ENCODE assay signal across 8 cellular contexts in genomic region chr13:21668665-21669599, GRCh38. TPM values are rescaled to one million over a fixed set of nuclear protein-coding genes. Genes with fewer than 3 reads are reported as not detected.
DNase-seq lines count a peak whose midpoint lies in the region; ATAC-seq and TF ChIP-seq lines count a peak whose summit lies in the region.

No MANE protein-coding gene starts in this region.

- H3K4me2 ChIP-seq in OCI-LY3 (ENCODE audit: low read length) = peak overlapping the region; percentile 97

- no peaks in the 10 kb centered on the region for H3K36me3 Mint-ChIP-seq in brain

- no peak overlapping the region for H3K27ac ChIP-seq in OCI-LY3 (ENCODE audit: low read length)

- no peaks in the 10 kb centered on the region for H3K9me3 Mint-ChIP-seq in brain
- H3K9me3 Mint-ChIP-seq in stimulated activated naive CD8-positive, alpha-beta T cell treated with anti-CD3 and anti-CD28 coated beads, Interleukin-15, amount 100 ng/mL, for 72 hours = no peaks in the 10 kb centered on the region

- no peaks in the 10 kb centered on the region for H3K79me2 ChIP-seq in OCI-LY3 (ENCODE audit: low read length)

- ATAC-seq in GM19023 (IDR thresholded peaks at IDR 0.05; ENCODE audit: unreplicated experiment) (peak; percentile 6), HG02588 (IDR thresholded peaks at IDR 0.05; ENCODE audit: unreplicated experiment) (no peak), GM19467 (IDR thresholded peaks at IDR 0.05; ENCODE audit: unreplicated experiment) (no peak), HG03039 (IDR thresholded peaks at IDR 0.05; ENCODE audit: unreplicated experiment) (no peak)
- ATAC-seq in stimulated activated naive CD8-positive, alpha-beta T cell treated with anti-CD3 and anti-CD28 coated beads, Interleukin-15, amount 100 ng/mL, for 72 hours = peak; percentile 48

- no peak for TF ChIP-seq CTCF in OCI-LY3 (IDR thresholded peaks at IDR 0.05; ENCODE audit: low read depth, low read length)
- TF ChIP-seq CTCF in brain (conservative IDR thresholded peaks at IDR 0.05) = no peak

- peak overlapping the region; percentile 82 for H3K4me3 ChIP-seq in OCI-LY3 (ENCODE audit: low read length)

- H4K20me1 ChIP-seq in OCI-LY3 (ENCODE audit: insufficient read depth, low read length) = no peaks in the 10 kb centered on the region

- H3K27me3 Mint-ChIP-seq in brain = peaks cover 43% of the 10 kb centered on the region
- peaks cover 47% of the 10 kb centered on the region for H3K27me3 Mint-ChIP-seq in stimulated activated naive CD8-positive, alpha-beta T cell treated with anti-CD3 and anti-CD28 coated beads, Interleukin-15, amount 100 ng/mL, for 72 hours

- peaks cover 43% of the 10 kb centered on the region for H3K4me1 Mint-ChIP-seq in brain
- peaks cover 46% of the 10 kb centered on the region for H3K4me1 Mint-ChIP-seq in stimulated activated naive CD8-positive, alpha-beta T cell treated with anti-CD3 and anti-CD28 coated beads, Interleukin-15, amount 100 ng/mL, for 72 hours

- peaks cover 35% of the 10 kb centered on the region for H3K27me3 ChIP-seq in OCI-LY3 (ENCODE audit: low read depth, low read length)

- no peaks in the 10 kb centered on the region for H3K36me3 ChIP-seq in OCI-LY3 (replicated peaks; ENCODE audit: low read depth, low read length)

- peak overlapping the region; percentile 95 to 99 (median 97) for H3K4me3 Mint-ChIP-seq in brain
- peak overlapping the region; percentile 93 to 95 for H3K4me3 Mint-ChIP-seq in stimulated activated naive CD8-positive, alpha-beta T cell treated with anti-CD3 and anti-CD28 coated beads, Interleukin-15, amount 100 ng/mL, for 72 hours

- peak overlapping the region; percentile 92 for H2AFZ ChIP-seq in OCI-LY3 (ENCODE audit: low read depth, low read length)

- no peaks in the 10 kb centered on the region for H3K9me3 ChIP-seq in OCI-LY3 (ENCODE audit: insufficient read depth, low read length)

- peak overlapping the region; percentile 65 to 96 (median 95) for H3K27ac Mint-ChIP-seq in brain
- peak overlapping the region; percentile 65 to 73 for H3K27ac Mint-ChIP-seq in stimulated activated naive CD8-positive, alpha-beta T cell treated with anti-CD3 and anti-CD28 coated beads, Interleukin-15, amount 100 ng/mL, for 72 hours

- H3K4me1 ChIP-seq in OCI-LY3 (ENCODE audit: low read length) = peaks cover 11% of the 10 kb centered on the region

- peak; percentile 83 for DNase-seq in left kidney (ENCODE audit: low read depth, low spot score)
- peak; percentile 58 for DNase-seq in stimulated activated naive CD8-positive, alpha-beta T cell treated with anti-CD3 and anti-CD28 coated beads, Interleukin-15, amount 100 ng/mL, for 72 hours

- peak overlapping the region; percentile 56 for H3K9ac ChIP-seq in OCI-LY3 (ENCODE audit: low read length)

RNA-seq across cellular contexts. Expression of gene FGF9, which starts 1.9 kb away (rescaled TPM):
- polyA plus RNA-seq in brain (ENCODE audit: insufficient read depth, low read depth, low replicate concordance) = 2.0 TPM

Comparison
In these comparisons a context has a peak if more than half of its experiments do, and no peak if none do; other contexts are left out.
1. ATAC-seq: peak in GM19023 (single experiment) and stimulated activated naive CD8-positive, alpha-beta T cell treated with anti-CD3 and anti-CD28 coated beads, Interleukin-15, amount 100 ng/mL, for 72 hours (single experiment); none in HG02588 (single experiment), GM19467 (single experiment) and HG03039 (single experiment).